In genomic region chr3:14143826-14144225, GRCh38 we compare ENCODE assay signal across 8 cellular contexts. TPM values are rescaled to one million over a fixed set of nuclear protein-coding genes. Genes with fewer than 3 reads are reported as not detected.
DNase-seq lines count a peak whose midpoint lies in the region; ATAC-seq, FAIRE-seq and TF ChIP-seq lines count a peak whose summit lies in the region.

No MANE protein-coding gene starts in this region.

- DNase-seq in H54 (ENCODE audit: insufficient read length, low spot score) (peak; percentile 49), RWPE1 (ENCODE audit: low spot score) (peak; percentile 73), epidermal melanocyte (ENCODE audit: insufficient read length, low spot score) (peak; percentile 77), posterior cingulate gyrus (no peak), nucleus accumbens (lab: John Stamatoyannopoulos, UW) (no peak)
- no peak for DNase-seq in naive thymus-derived CD8-positive, alpha-beta T cell
- no peak for DNase-seq in stimulated activated CD4-positive, alpha-beta T cell treated with anti-CD3 and anti-CD28 coated beads, Interleukin-4, amount 100 ng/mL, for 1 hour

- no peak for TF ChIP-seq POLR2A in H54 (IDR thresholded peaks at IDR 0.05; ENCODE audit: low read depth, low read length)

- no peak for TF ChIP-seq CTCF in RWPE1 (conservative IDR thresholded peaks at IDR 0.05; ENCODE audit: low read depth)

- FAIRE-seq in H54 (lab: Jason Lieb, UNC): no peak

- peaks cover 24 to 63% (median 54%) of the 10 kb centered on the region in 4 donors for H3K4me1 Mint-ChIP-seq in naive thymus-derived CD8-positive, alpha-beta T cell

- intact Hi-C loops in posterior cingulate gyrus (cut with DNase I): no loop called here

- H3K27ac Mint-ChIP-seq in naive thymus-derived CD8-positive, alpha-beta T cell: peak overlapping the region; percentile 98 to 100 (median 99)

- no peaks in the 10 kb centered on the region for H3K9me3 Mint-ChIP-seq in naive thymus-derived CD8-positive, alpha-beta T cell

- peaks cover 0 to 40% (median 17%) of the 10 kb centered on the region in 3 donors for H3K36me3 Mint-ChIP-seq in naive thymus-derived CD8-positive, alpha-beta T cell

- CTCF ChIA-PET in RWPE1 (lab: Yijun Ruan, JAX): interaction anchor here (0.6 to 1.0 kb wide), 2 partner anchors 207 to 248 kb away, joined by 3 read pairs; no protein-coding TSS in a partner anchor

- ATAC-seq in naive thymus-derived CD8-positive, alpha-beta T cell: no peak
- no peak for ATAC-seq in HG02852 (IDR thresholded peaks at IDR 0.05; ENCODE audit: unreplicated experiment)

- peak overlapping the region; percentile 97 for H3K27ac ChIP-seq in RWPE1

- POLR2A ChIA-PET in RWPE1 (lab: Yijun Ruan, JAX; ENCODE audit: low non-redundant PET): no interaction called here
- POLR2A ChIA-PET in naive thymus-derived CD8-positive, alpha-beta T cell (lab: Charles Lee): interaction anchor here (0.6 to 6.0 kb wide), 6 partner anchors 9 to 507 kb away, joined by 3 to 63 read pairs (median 8); partner anchors contain the start of genes CCDC174, CHCHD4, LSM3 and TMEM43

- no peaks in the 10 kb centered on the region for H3K27me3 Mint-ChIP-seq in naive thymus-derived CD8-positive, alpha-beta T cell

- H3K4me3 Mint-ChIP-seq in naive thymus-derived CD8-positive, alpha-beta T cell: peak overlapping the region in 9 of 10 donors; percentile 16 to 84 (median 70)

RNA-seq across cellular contexts. Expression of gene TMEM43, which starts 19.0 kb away (rescaled TPM):
- 10 to 100 TPM; 50.8 to 52.4 TPM for total RNA-seq in naive thymus-derived CD8-positive, alpha-beta T cell
- polyA plus RNA-seq in naive thymus-derived CD8-positive, alpha-beta T cell: 10 to 100 TPM; 45.6 to 65.0 (median 56.0) TPM

RNA-seq across cellular contexts. Expression of gene CHCHD4, which starts 19.2 kb away (rescaled TPM):
- total RNA-seq in naive thymus-derived CD8-positive, alpha-beta T cell: 1 to 10 TPM; 9.1 to 9.6 TPM
- polyA plus RNA-seq in naive thymus-derived CD8-positive, alpha-beta T cell: 10 to 100 TPM in 2 of 3 donors, 1 to 10 TPM in 1; 6.8 to 15.8 (median 11.5) TPM

RNA-seq across cellular contexts. Expression of gene XPC, which starts 34.6 kb away (rescaled TPM):
- 10 to 100 TPM; 90.9 to 95.2 TPM for total RNA-seq in naive thymus-derived CD8-positive, alpha-beta T cell
- polyA plus RNA-seq in naive thymus-derived CD8-positive, alpha-beta T cell: 10 to 100 TPM; 28.5 to 49.6 (median 49.4) TPM

RNA-seq across cellular contexts. Expression of gene LSM3, which starts 34.8 kb away (rescaled TPM):
- 10 to 100 TPM; 10.4 to 11.6 TPM for total RNA-seq in naive thymus-derived CD8-positive, alpha-beta T cell
- polyA plus RNA-seq in naive thymus-derived CD8-positive, alpha-beta T cell: 10 to 100 TPM; 20.8 to 26.5 (median 24.8) TPM

Comparison
In these comparisons a context has a peak if more than half of its experiments do, and no peak if none do; other contexts are left out.
1. DNase-seq: peak in H54 (single experiment), RWPE1 (single experiment) and epidermal melanocyte (single experiment); none in naive thymus-derived CD8-positive, alpha-beta T cell (0 of 10), posterior cingulate gyrus (0 of 10), nucleus accumbens (0 of 56) and stimulated activated CD4-positive, alpha-beta T cell treated with anti-CD3 and anti-CD28 coated beads, Interleukin-4, amount 100 ng/mL, for 1 hour (single experiment).